ENCODE assay signal across 6 cellular contexts in the genomic region with DNA sequence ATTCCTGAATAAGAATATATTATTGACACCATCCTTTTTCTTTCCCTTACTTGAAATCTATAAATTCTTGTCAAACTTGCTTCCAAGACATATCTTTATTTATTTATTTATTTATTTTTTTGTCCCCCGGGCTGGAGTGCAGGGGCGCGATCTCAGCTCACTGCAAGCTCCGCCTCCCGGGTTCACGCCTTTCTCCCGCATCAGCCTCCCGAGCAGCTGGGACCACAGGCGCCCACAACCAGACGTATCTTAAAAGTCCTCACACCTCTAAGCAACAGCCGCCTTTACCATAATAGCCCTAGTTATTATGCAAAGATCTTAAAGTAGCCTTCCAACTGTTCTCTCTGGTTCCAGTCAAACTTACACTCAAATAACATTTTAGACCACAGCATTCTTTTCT.
"Had no signal": no experiment of that assay in that cellular context is flagged by ENCODE, and none has a peak within 500 bp of the region (broad histone marks: within the 10 kb centered on the region; RNA-seq: fewer than 3 reads in every experiment).

No MANE protein-coding gene starts in this region.

- H3K4me2 ChIP-seq: GM23338 had no signal

- H3K4me3 ChIP-seq: GM23338, HAP-1 had no signal

- H3K27ac ChIP-seq: HL-60 had no signal

- H3K4me1 ChIP-seq: HAP-1 had no signal

- H3K9me3 ChIP-seq: HAP-1 had no signal

- DNase-seq: H7, HFFc6, KBM-7 had no signal

- H3K36me3 ChIP-seq: HAP-1 had no signal
